Comparison of ENCODE assay signal across 8 cellular contexts in genomic region chr11:1694064-1694845, GRCh38. TPM values are rescaled to one million over a fixed set of nuclear protein-coding genes. Genes with fewer than 3 reads are reported as not detected.
A peak's percentile ranks its signal among the peaks of the same experiment; 100 is the strongest.
DNase-seq lines count a peak whose midpoint lies in the region; ATAC-seq and TF ChIP-seq lines count a peak whose summit lies in the region.

No MANE protein-coding gene starts in this region.

- H3K27me3 ChIP-seq in OCI-LY3 (ENCODE audit: low read depth, low read length) (peaks cover 38% of the 10 kb centered on the region), esophagus squamous epithelium (peaks cover 0 to 37% (median 0%) of the 10 kb centered on the region in 4 donors), mucosa of stomach (ENCODE audit: control insufficient read depth, insufficient read depth, low read length) (peaks cover 29% of the 10 kb centered on the region)

- H2AFZ ChIP-seq in OCI-LY3 (ENCODE audit: low read depth, low read length), result peak overlapping the region; percentile 86; the same call in 1 of the 2 replicates

- no peak overlapping the region for H3K27ac ChIP-seq in OCI-LY3 (ENCODE audit: low read length)
- H3K27ac ChIP-seq in esophagus squamous epithelium, result peak overlapping the region in 3 of 4 donors; percentile 51 to 65 (median 53)

- H3K4me3 ChIP-seq in OCI-LY3 (ENCODE audit: low read length) (peak overlapping the region; percentile 81), esophagus squamous epithelium (peak overlapping the region in 3 of 4 donors; percentile 3 to 58 (median 36)), mucosa of stomach (ENCODE audit: low read length) (no peak overlapping the region)

- TF ChIP-seq CTCF in GM12873 (IDR thresholded peaks at IDR 0.05; ENCODE audit: insufficient read depth, low read depth, low read length, missing control alignments) (peak; percentile 89), OCI-LY3 (IDR thresholded peaks at IDR 0.05; ENCODE audit: low read depth, low read length) (peak; percentile 88), esophagus squamous epithelium (IDR thresholded peaks at IDR 0.05) (peak; percentile 88 to 95 (median 94))

- peak overlapping the region; percentile 72; the same call in 1 of the 2 replicates for H3K9ac ChIP-seq in OCI-LY3 (ENCODE audit: low read length)
- H3K9ac ChIP-seq in mucosa of stomach (ENCODE audit: low read length), result peak overlapping the region; percentile 70

- H4K20me1 ChIP-seq in OCI-LY3 (ENCODE audit: insufficient read depth, low read length), result no peaks in the 10 kb centered on the region

- intact Hi-C loops in esophagus squamous epithelium (cut with DNase I), result loop anchor here (5.0 to 10.0 kb wide), 4 partner anchors 37 to 461 kb away; partner anchors contain the start of gene SYT8

- H3K4me2 ChIP-seq in OCI-LY3 (ENCODE audit: low read length), result peak overlapping the region; percentile 82

- H3K9me3 ChIP-seq in OCI-LY3 (ENCODE audit: insufficient read depth, low read length) (no peaks in the 10 kb centered on the region), esophagus squamous epithelium (no peaks in the 10 kb centered on the region), mucosa of stomach (ENCODE audit: control insufficient read depth, low read length) (no peaks in the 10 kb centered on the region)

- no peaks in the 10 kb centered on the region for H3K79me2 ChIP-seq in OCI-LY3 (ENCODE audit: low read length)

- H3K36me3 ChIP-seq in OCI-LY3 (replicated peaks; ENCODE audit: low read depth, low read length) (no peaks in the 10 kb centered on the region), esophagus squamous epithelium (no peaks in the 10 kb centered on the region), mucosa of stomach (ENCODE audit: control insufficient read depth, insufficient read depth, low read length) (no peaks in the 10 kb centered on the region)

- no peaks in the 10 kb centered on the region for H3K4me1 ChIP-seq in OCI-LY3 (ENCODE audit: low read length)
- peaks cover 10 to 19% (median 10%) of the 10 kb centered on the region in 3 donors for H3K4me1 ChIP-seq in esophagus squamous epithelium
- H3K4me1 ChIP-seq in mucosa of stomach (ENCODE audit: control insufficient read depth, insufficient read depth, low read length), result peaks cover 34% of the 10 kb centered on the region

- WGBS in esophagus squamous epithelium, 2 donors, result 77 to 81% methylated on average over 10 to 18 of the region's 45 CpGs

- peak; percentile 66 for DNase-seq in HT1080 (ENCODE audit: low read depth)
- peak; percentile 84 for DNase-seq in activated T-cell treated with anti-CD3 and anti-CD28 coated beads for 48 hours (ENCODE audit: low read depth)
- peak; percentile 28 for DNase-seq in esophagus squamous epithelium (lab: John Stamatoyannopoulos, UW)
- peak; percentile 57 to 71 for DNase-seq in stimulated activated CD8-positive, alpha-beta memory T cell treated with anti-CD3 and anti-CD28 coated beads, Interleukin-2, amount 100 ng/mL, for 1 hour (ENCODE audit: low read depth in 2 of 2)

- no peak for TF ChIP-seq POLR2A in esophagus squamous epithelium (IDR thresholded peaks at IDR 0.05)

- no peak for ATAC-seq in GM21447 (IDR thresholded peaks at IDR 0.05; ENCODE audit: unreplicated experiment)

RNA-seq across cellular contexts. Expression of gene KRTAP5-6, which starts 2.7 kb away (rescaled TPM):
- total RNA-seq in HT1080 (2014; rRNA removed; shearing (Covaris generic)), result not detected in 2 replicates
- not detected in 2 replicates for polyA plus RNA-seq in HT1080 (2015; cell fraction: cytosol; rRNA removed)
- polyA plus RNA-seq in HT1080 (2015; cell fraction: nucleus; rRNA removed), result not detected in 2 replicates
- total RNA-seq in esophagus squamous epithelium, result not detected

RNA-seq across cellular contexts. Expression of gene IFITM10, which starts 56.1 kb away (rescaled TPM):
- 0.47 and 0.58 TPM in 2 replicates for total RNA-seq in HT1080 (2014; rRNA removed; shearing (Covaris generic))
- polyA plus RNA-seq in HT1080 (2015; cell fraction: cytosol; rRNA removed), result 0.10 and 0.21 TPM in 2 replicates
- 1.2 and 1.9 TPM in 2 replicates for polyA plus RNA-seq in HT1080 (2015; cell fraction: nucleus; rRNA removed)
- total RNA-seq in esophagus squamous epithelium, result 1 to 10 TPM in 3 of 4 donors, under 1 TPM in 1; 0.88 to 6.3 (median 2.4) TPM

Comparison
In these comparisons a context has a peak if more than half of its experiments do, and no peak if none do; other contexts are left out.
1. DNase-seq: peak in every context shown above with its lines; median percentile 84 in activated T-cell treated with anti-CD3 and anti-CD28 coated beads for 48 hours; 66 in HT1080; 64 in stimulated activated CD8-positive, alpha-beta memory T cell treated with anti-CD3 and anti-CD28 coated beads, Interleukin-2, amount 100 ng/mL, for 1 hour; 28 in esophagus squamous epithelium.